8 cellular contexts compared by ENCODE assay signal in genomic region chr15:40807888-40808194, GRCh38. TPM values are rescaled to one million over a fixed set of nuclear protein-coding genes. Genes with fewer than 3 reads are reported as not detected.
DNase-seq lines count a peak whose midpoint lies in the region; ATAC-seq and TF ChIP-seq lines count a peak whose summit lies in the region.

No MANE protein-coding gene starts in this region.

- intact Hi-C loops in CD4-positive, alpha-beta memory T cell (cut with micrococcal nuclease) = loop anchor here (1.0 to 5.0 kb wide), 9 partner anchors 21 to 524 kb away; partner anchors contain the start of genes CCDC32, GCHFR, INAFM2 and KNL1

- H3K4me1 ChIP-seq in CD4-positive, alpha-beta memory T cell (ENCODE audit: insufficient read depth, low read length) = peaks cover 20% of the 10 kb centered on the region
- peaks cover 16% of the 10 kb centered on the region for H3K4me1 ChIP-seq in OCI-LY1 (ENCODE audit: insufficient read depth, low read length, severe bottlenecking)
- peaks cover 11% of the 10 kb centered on the region for H3K4me1 ChIP-seq in osteoblast (ENCODE audit: insufficient read depth, low read length)

- peaks cover 15 to 19% of the 10 kb centered on the region in 2 donors for H3K36me3 Mint-ChIP-seq in CD4-positive, alpha-beta memory T cell
- peaks cover 17% of the 10 kb centered on the region for H3K36me3 Mint-ChIP-seq in endothelial cell (ENCODE audit: low read depth, unreplicated experiment)

- H3K4me1 Mint-ChIP-seq in CD4-positive, alpha-beta memory T cell = peaks cover 15 to 33% (median 22%) of the 10 kb centered on the region in 4 donors
- H3K4me1 Mint-ChIP-seq in endothelial cell (ENCODE audit: unreplicated experiment) = peaks cover 13% of the 10 kb centered on the region

- H3F3A ChIP-seq in OCI-LY1 (ENCODE audit: insufficient read depth, low read length) = no peaks in the 10 kb centered on the region

- no peaks in the 10 kb centered on the region for H3K9me3 ChIP-seq in CD4-positive, alpha-beta memory T cell (ENCODE audit: control insufficient read depth in 1 of 2, low read length in 2 of 2)
- H3K9me3 ChIP-seq in OCI-LY1 (ENCODE audit: low read length) = no peaks in the 10 kb centered on the region
- H3K9me3 ChIP-seq in osteoblast (ENCODE audit: low read depth, low read length) = no peaks in the 10 kb centered on the region

- H2AFZ ChIP-seq in OCI-LY1 (ENCODE audit: low read length) (no peak overlapping the region), osteoblast (ENCODE audit: low read length) (peak overlapping the region; percentile 91)

- ATAC-seq in GM21360 (IDR thresholded peaks at IDR 0.05; ENCODE audit: unreplicated experiment) = no peak

- no peak for DNase-seq in CD4-positive, alpha-beta memory T cell
- no peak for DNase-seq in endothelial cell (ENCODE audit: low spot score)
- no peak for DNase-seq in osteoblast (ENCODE audit: insufficient read length, low spot score, missing footprints)
- no peak for DNase-seq in amniotic stem cell (lab: John Stamatoyannopoulos, UW)
- no peak for DNase-seq in NCI-H1417 (lab: John Stamatoyannopoulos, UW)
- no peak for DNase-seq in Ammon's horn (ENCODE audit: low spot score)

- peak overlapping the region; percentile 99 for H3K9ac ChIP-seq in OCI-LY1 (ENCODE audit: low read length)

- peak overlapping the region; percentile 97 for H3K27ac ChIP-seq in CD4-positive, alpha-beta memory T cell (ENCODE audit: low read depth, low read length)
- H3K27ac ChIP-seq in OCI-LY1 (ENCODE audit: low read depth, low read length, poor library complexity, severe bottlenecking) = peak overlapping the region; percentile 24
- H3K27ac ChIP-seq in osteoblast (ENCODE audit: low read depth, low read length) = peak overlapping the region; percentile 7

- H3K4me3 Mint-ChIP-seq in CD4-positive, alpha-beta memory T cell = peak overlapping the region; percentile 96 to 100 (median 98)
- H3K4me3 Mint-ChIP-seq in endothelial cell (ENCODE audit: unreplicated experiment) = peak overlapping the region; percentile 97

- H3K36me3 ChIP-seq in CD4-positive, alpha-beta memory T cell (ENCODE audit: insufficient read depth, low read length) = peaks cover 6% of the 10 kb centered on the region
- peaks cover 8% of the 10 kb centered on the region; the same call in 1 of the 2 replicates for H3K36me3 ChIP-seq in OCI-LY1 (ENCODE audit: insufficient read depth, low read length)
- peaks cover 7% of the 10 kb centered on the region for H3K36me3 ChIP-seq in osteoblast (ENCODE audit: insufficient read depth, low read length)

- H4K20me1 ChIP-seq in OCI-LY1 (ENCODE audit: insufficient read depth, low read length) = no peaks in the 10 kb centered on the region
- no peaks in the 10 kb centered on the region for H4K20me1 ChIP-seq in osteoblast (ENCODE audit: insufficient read depth, low read length)

- peak overlapping the region in 6 of 7 donors; percentile 58 to 100 (median 98) for H3K27ac Mint-ChIP-seq in CD4-positive, alpha-beta memory T cell
- peak overlapping the region; percentile 54 for H3K27ac Mint-ChIP-seq in endothelial cell (ENCODE audit: unreplicated experiment)

- H3K27me3 ChIP-seq in CD4-positive, alpha-beta memory T cell (ENCODE audit: insufficient read depth, low read length) = no peaks in the 10 kb centered on the region
- H3K27me3 ChIP-seq in OCI-LY1 (ENCODE audit: insufficient read depth, low read length) = no peaks in the 10 kb centered on the region
- no peaks in the 10 kb centered on the region for H3K27me3 ChIP-seq in osteoblast (ENCODE audit: insufficient read depth, low read length)

- H3K79me2 ChIP-seq in OCI-LY1 (ENCODE audit: insufficient read depth, low read length) = 0 out of 2 replicates have a peak, but pooled peaks cover 3% of the 10 kb centered on the region
- peaks cover 41% of the 10 kb centered on the region for H3K79me2 ChIP-seq in osteoblast (ENCODE audit: insufficient read depth, low read length)

- H3K4me2 ChIP-seq in OCI-LY1 (ENCODE audit: low read length) (peak overlapping the region; percentile 79), osteoblast (ENCODE audit: insufficient read depth, low read length) (peak overlapping the region; percentile 96)

- no peaks in the 10 kb centered on the region for H3K9me2 ChIP-seq in OCI-LY1 (ENCODE audit: low read depth, low read length)

- H3K4me3 ChIP-seq in CD4-positive, alpha-beta memory T cell (ENCODE audit: low read length in 2 of 2) = peak overlapping the region; percentile 95 to 100
- H3K4me3 ChIP-seq in OCI-LY1 (ENCODE audit: low read depth, low read length, poor library complexity, severe bottlenecking) (peak overlapping the region; percentile 95), osteoblast (ENCODE audit: insufficient read depth, low read length) (peak overlapping the region; percentile 98)

- H3K9me3 Mint-ChIP-seq in CD4-positive, alpha-beta memory T cell = no peaks in the 10 kb centered on the region
- no peaks in the 10 kb centered on the region for H3K9me3 Mint-ChIP-seq in endothelial cell (ENCODE audit: unreplicated experiment)

- TF ChIP-seq CTCF in OCI-LY1 (IDR thresholded peaks at IDR 0.05; ENCODE audit: low read length) (no peak), endothelial cell (IDR thresholded peaks at IDR 0.05; ENCODE audit: unreplicated experiment) (no peak), osteoblast (IDR thresholded peaks at IDR 0.05; ENCODE audit: extremely low read depth, low read depth, low read length) (no peak)

- no peaks in the 10 kb centered on the region for H3K27me3 Mint-ChIP-seq in CD4-positive, alpha-beta memory T cell
- peaks cover 13% of the 10 kb centered on the region for H3K27me3 Mint-ChIP-seq in endothelial cell (ENCODE audit: unreplicated experiment)

- POLR2A ChIA-PET in CD4-positive, alpha-beta memory T cell (lab: Charles Lee; ENCODE audit: partially characterized antibody) = interaction anchor here (0.6 to 3.4 kb wide), 7 partner anchors 9 to 262 kb away, joined by 3 to 30 read pairs (median 4); partner anchors contain the start of genes RAD51, RPUSD2, SPINT1 and VPS18

- CTCF ChIA-PET in CD4-positive, alpha-beta memory T cell (lab: Charles Lee; ENCODE audit: partially characterized antibody) = interaction anchor here (1.3 to 2.2 kb wide), 2 partner anchors 25 to 50 kb away, joined by 6 to 7 read pairs; no protein-coding TSS in a partner anchor

RNA-seq across cellular contexts. Expression of gene DNAJC17, which starts 0.6 kb away (rescaled TPM):
- 10 to 100 TPM; 40.5 to 43.9 TPM for total RNA-seq in CD4-positive, alpha-beta memory T cell
- polyA plus RNA-seq in CD4-positive, alpha-beta memory T cell = 10 to 100 TPM; 24.3 to 31.5 TPM
- total RNA-seq in endothelial cell (ENCODE audit: unreplicated experiment) (55.6 TPM), osteoblast (14.8 and 15.6 TPM in 2 replicates)

RNA-seq across cellular contexts. Expression of gene ZFYVE19, which starts 1.0 kb away (rescaled TPM):
- total RNA-seq in CD4-positive, alpha-beta memory T cell = 10 to 100 TPM; 34.1 to 35.0 TPM
- 10 to 100 TPM; 10.4 to 20.4 TPM for polyA plus RNA-seq in CD4-positive, alpha-beta memory T cell
- total RNA-seq in endothelial cell (ENCODE audit: unreplicated experiment) (31.5 TPM), osteoblast (17.4 and 18.0 TPM in 2 replicates)

RNA-seq across cellular contexts. Expression of gene PPP1R14D, which starts 20.7 kb away (rescaled TPM):
- total RNA-seq in CD4-positive, alpha-beta memory T cell = not detected
- not detected for polyA plus RNA-seq in CD4-positive, alpha-beta memory T cell
- total RNA-seq in endothelial cell (ENCODE audit: unreplicated experiment) (not detected), osteoblast (not detected in 2 replicates)

RNA-seq across cellular contexts. Expression of gene SPINT1, which starts 36.0 kb away (rescaled TPM):
- total RNA-seq in CD4-positive, alpha-beta memory T cell = 1 to 10 TPM; 3.8 to 4.0 TPM
- polyA plus RNA-seq in CD4-positive, alpha-beta memory T cell = 1 to 10 TPM; 4.0 to 5.3 TPM
- total RNA-seq in endothelial cell (ENCODE audit: unreplicated experiment) = 28.6 TPM
- total RNA-seq in osteoblast = 0.72 and 0.88 TPM in 2 replicates

RNA-seq across cellular contexts. Expression of gene C15orf62, which starts 38.1 kb away (rescaled TPM):
- 1 to 10 TPM; 3.5 TPM for total RNA-seq in CD4-positive, alpha-beta memory T cell
- under 1 TPM; 0.24 to 0.29 TPM for polyA plus RNA-seq in CD4-positive, alpha-beta memory T cell
- total RNA-seq in endothelial cell (ENCODE audit: unreplicated experiment) = not detected
- under 0.01 and 0.29 TPM in 2 replicates for total RNA-seq in osteoblast

Comparison
In these comparisons a context has a peak if more than half of its experiments do, and no peak if none do; other contexts are left out.
1. H3K27ac ChIP-seq: peak in every context shown above with its lines; median percentile 97 in CD4-positive, alpha-beta memory T cell; 24 in OCI-LY1; 7 in osteoblast.